Comparison of ENCODE assay signal across 18 cellular contexts in the genomic region with DNA sequence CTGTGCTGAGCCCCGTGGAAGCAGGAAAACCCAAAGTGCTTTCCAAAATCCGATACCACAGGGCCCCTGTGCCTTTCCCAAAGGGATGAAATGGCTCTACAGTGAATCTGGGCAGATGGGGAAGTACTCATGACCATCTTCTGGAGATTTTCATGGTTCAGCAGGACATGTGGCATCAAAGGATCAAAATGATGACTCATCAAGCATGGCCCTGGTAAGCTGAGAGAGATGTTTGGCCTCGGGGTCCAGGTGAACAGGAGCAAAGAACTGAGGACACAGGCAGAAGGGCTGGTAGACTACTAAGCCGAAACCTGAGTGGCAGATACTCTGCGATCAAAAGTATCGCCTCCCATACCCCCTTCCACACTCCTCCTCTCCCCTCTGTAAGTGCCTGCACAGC.
"Had no signal": no experiment of that assay in that cellular context is flagged by ENCODE, and none has a peak within 500 bp of the region (broad histone marks: within the 10 kb centered on the region; RNA-seq: fewer than 3 reads in every experiment).

No MANE protein-coding gene starts in this region.

- DNase-seq: KBM-7, MV-4-11, NCI-H1048, NCI-H1105, NCI-H1417, NCI-H1436 treated with DMSO at 0.1 percent for 48 hours, NCI-H1694 treated with DMSO at 0.1 percent for 48 hours, NCI-H1930, NCI-H2081, NCI-H2107, NCI-H2227 treated with DMSO at 0.1 percent for 48 hours, NCI-H524, NCI-H526 treated with DMSO at 0.1 percent for 48 hours, NCI-H748 treated with DMSO at 0.1 percent for 48 hours, SHP77 treated with DMSO at 0.1 percent for 48 hours had no signal

- H3K27me3 ChIP-seq: SJSA1 had no signal

- H3K4me3 ChIP-seq: SJSA1, SK-N-MC had no signal

- H3K27ac ChIP-seq: SJSA1, SK-N-MC had no signal

- ATAC-seq: Right ventricle myocardium inferior had no signal

- H3K4me1 ChIP-seq: SJSA1 had no signal

- H3K36me3 ChIP-seq: SJSA1 had no signal

- H3K9me3 ChIP-seq: SJSA1 had no signal
